In the genomic region with DNA sequence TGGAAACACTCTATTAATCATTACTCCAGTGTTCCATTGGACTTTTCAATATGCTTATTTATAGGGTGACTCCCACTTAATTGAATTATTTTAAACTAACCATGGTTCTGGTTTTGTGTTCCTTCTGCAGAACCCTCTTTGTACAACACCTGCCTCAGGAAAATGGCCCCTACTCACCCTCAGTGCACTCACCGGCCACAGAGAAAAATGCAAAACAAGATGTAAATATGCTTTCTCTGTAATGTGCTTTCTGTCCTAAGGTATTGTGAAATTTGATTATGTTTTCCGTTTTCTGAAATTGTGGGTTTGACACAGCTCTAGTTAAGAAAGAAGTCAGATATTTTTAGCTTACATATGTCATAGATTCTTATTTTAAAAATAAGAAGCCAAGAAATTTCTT, we compare ENCODE assay signal across 1 cellular context.
TF ChIP-seq lines count a peak whose summit lies in the region.

No MANE protein-coding gene starts in this region.

TF ChIP-seq in HepG2, 621 proteins besides CTCF, POLR2A, EP300 and RAD21 (continued from another document):
- TF ChIP-seq ARHGAP35 (CRISPR knock-in tag; IDR thresholded peaks at IDR 0.05; ENCODE audit: borderline replicate concordance): no peak
- 0 out of 2 replicates have a peak, but pooled peaks have one; percentile 3 for TF ChIP-seq CEBPB (IDR thresholded peaks at IDR 0.05; ENCODE audit: borderline replicate concordance, low read depth, low read length)
- TF ChIP-seq NFE2L2 (IDR thresholded peaks at IDR 0.05; ENCODE audit: low read length): no peak
- TF ChIP-seq ZC3H13 (CRISPR knock-in tag; IDR thresholded peaks at IDR 0.05): no peak
